Comparison of ENCODE assay signal across 8 cellular contexts in the genomic region with DNA sequence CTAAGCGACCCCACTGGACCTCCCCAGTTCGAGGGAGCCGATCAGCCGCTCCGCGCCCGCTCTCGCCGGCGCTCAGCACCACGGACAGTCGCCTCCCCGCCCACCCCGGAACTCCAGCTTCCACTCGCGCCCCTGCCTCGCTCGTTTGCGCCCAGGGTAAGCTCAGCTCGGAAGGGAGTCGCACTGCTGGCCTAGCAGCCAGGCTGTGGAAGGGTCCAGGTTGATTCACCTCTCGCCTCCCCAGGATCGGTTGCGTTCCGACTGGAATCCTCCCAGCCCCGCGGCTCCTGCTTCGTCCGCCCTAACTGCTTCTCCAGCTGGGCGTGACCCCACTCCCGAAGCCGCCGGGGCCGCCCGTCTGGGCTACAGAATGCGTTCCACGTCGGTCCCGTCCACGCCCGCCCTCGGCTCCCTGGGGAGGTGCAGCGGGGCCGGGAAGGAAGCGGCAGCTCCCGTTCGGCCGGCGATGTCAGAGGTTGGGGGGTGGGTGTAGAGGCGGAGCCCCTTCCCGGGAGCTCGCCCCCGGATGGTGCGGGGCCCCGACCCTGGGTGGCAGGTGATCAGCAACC. TPM values are rescaled to one million over a fixed set of nuclear protein-coding genes. Genes with fewer than 3 reads are reported as not detected.
DNase-seq lines count a peak whose midpoint lies in the region; ATAC-seq and TF ChIP-seq lines count a peak whose summit lies in the region.

No MANE protein-coding gene starts in this region.

- no peak overlapping the region for H3K27ac ChIP-seq in muscle layer of colon (ENCODE audit: low read depth, low read length)

- no peaks in the 10 kb centered on the region for H3K9me3 Mint-ChIP-seq in type B pancreatic cell

- H3K4me1 ChIP-seq in muscle layer of colon (ENCODE audit: insufficient read depth, low read length), result peaks cover 11% of the 10 kb centered on the region

- no peak overlapping the region for H3K9ac ChIP-seq in muscle layer of colon (ENCODE audit: low read length)

- H3K4me3 Mint-ChIP-seq in type B pancreatic cell, result peak overlapping the region; percentile 83

- DNase-seq in ELR (ENCODE audit: low read depth) (peak; percentile 46), HuH-7 (ENCODE audit: low spot score) (peak; percentile 47), type B pancreatic cell (ENCODE audit: extremely low spot score, unreplicated experiment) (no peak), NCI-H128 (lab: John Stamatoyannopoulos, UW; ENCODE audit: unreplicated experiment) (no peak)
- peak; percentile 29 to 31 for DNase-seq in activated CD4-positive, alpha-beta T cell treated with anti-CD3 and anti-CD28 coated beads, Interleukin-2, amount 50 U/mL, for 48 hours

- no peak for TF ChIP-seq CTCF in type B pancreatic cell (conservative IDR thresholded peaks at IDR 0.05)

- ATAC-seq in esophagus mucosa (peak; percentile 70), GM18517 (IDR thresholded peaks at IDR 0.05; ENCODE audit: unreplicated experiment) (no peak)

- no peaks in the 10 kb centered on the region for H3K36me3 Mint-ChIP-seq in type B pancreatic cell

- H3K4me3 ChIP-seq in muscle layer of colon (ENCODE audit: low read depth in 1 of 2, low read length in 2 of 2), result peak overlapping the region; percentile 24 to 55

- H3K27ac Mint-ChIP-seq in type B pancreatic cell, result no peak overlapping the region

- peaks cover 17 to 31% of the 10 kb centered on the region in 2 donors for H3K27me3 ChIP-seq in muscle layer of colon (ENCODE audit: control insufficient read depth in 1 of 2, insufficient read depth in 2 of 2, low read length in 2 of 2)

- no peaks in the 10 kb centered on the region for H3K9me3 ChIP-seq in muscle layer of colon (ENCODE audit: low read length)

- peaks cover 7% of the 10 kb centered on the region for H3K4me1 Mint-ChIP-seq in type B pancreatic cell (ENCODE audit: unreplicated experiment)

- H3K36me3 ChIP-seq in muscle layer of colon (ENCODE audit: insufficient read depth, low read length), result no peaks in the 10 kb centered on the region

- H3K27me3 Mint-ChIP-seq in type B pancreatic cell, result peaks cover 68% of the 10 kb centered on the region

RNA-seq across cellular contexts. Expression of gene SCN3B, which starts 0.3 kb away (rescaled TPM):
- 0.24 TPM for total RNA-seq in esophagus mucosa
- total RNA-seq in type B pancreatic cell (ENCODE audit: low replicate concordance), result 2.5 and 4.4 TPM in 2 replicates

Comparison
In these comparisons a context has a peak if more than half of its experiments do, and no peak if none do; other contexts are left out.
1. DNase-seq: peak in ELR (single experiment), HuH-7 (single experiment) and activated CD4-positive, alpha-beta T cell treated with anti-CD3 and anti-CD28 coated beads, Interleukin-2, amount 50 U/mL, for 48 hours (2 of 2); none in type B pancreatic cell (single experiment) and NCI-H128 (single experiment).